In the genomic region with DNA sequence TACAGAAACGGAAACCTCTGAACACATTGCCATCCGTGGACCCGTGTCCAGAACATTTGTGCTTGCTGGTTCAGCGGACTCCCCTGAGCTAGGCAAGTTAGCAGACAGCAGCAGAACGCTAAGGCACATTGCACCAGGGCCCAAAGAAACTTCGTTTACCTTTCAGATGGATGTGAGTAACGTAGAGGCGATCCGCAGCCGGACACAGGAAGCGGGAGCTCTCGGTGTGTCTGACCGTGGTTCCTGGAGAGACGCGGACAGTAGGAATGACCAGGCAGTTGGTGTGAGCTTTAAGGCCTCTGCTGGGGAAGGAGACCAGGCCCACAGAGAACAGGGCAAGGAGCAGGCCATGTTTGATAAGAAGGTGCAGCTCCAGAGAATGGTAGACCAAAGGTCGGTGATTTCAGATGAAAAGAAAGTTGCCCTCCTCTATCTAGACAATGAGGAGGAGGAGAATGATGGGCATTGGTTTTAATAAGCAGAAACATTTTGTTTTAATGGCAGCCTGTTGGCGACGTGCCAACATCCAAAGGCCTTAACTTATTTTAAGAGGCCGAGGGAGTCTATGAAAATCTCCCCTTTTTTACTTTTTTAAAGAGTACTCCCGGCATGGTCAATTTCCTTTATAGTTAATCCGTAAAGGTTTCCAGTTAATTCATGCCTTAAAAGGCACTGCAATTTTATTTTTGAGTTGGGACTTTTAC, we compare ENCODE assay signal across 21 cellular contexts. TPM values are rescaled to one million over a fixed set of nuclear protein-coding genes. Genes with fewer than 3 reads are reported as not detected.
DNase-seq lines count a peak whose midpoint lies in the region; ATAC-seq, FAIRE-seq and TF ChIP-seq lines count a peak whose summit lies in the region.
"Had no signal": no experiment of that assay in that cellular context is flagged by ENCODE, and none has a peak within 500 bp of the region (broad histone marks: within the 10 kb centered on the region; RNA-seq: fewer than 3 reads in every experiment).

No MANE protein-coding gene starts in this region.

- no peak overlapping the region for H2BK120ac ChIP-seq in IMR-90 (ENCODE audit: low read depth, low read length)

- H4K5ac ChIP-seq in IMR-90 (ENCODE audit: low read depth, low read length), result no peak overlapping the region

- H3K79me2 ChIP-seq in K562 (ENCODE audit: control insufficient read depth, insufficient read depth, low read length), result no peaks in the 10 kb centered on the region
- no peaks in the 10 kb centered on the region for H3K79me2 ChIP-seq in GM23338 (replicated peaks; ENCODE audit: insufficient read depth)

- DNase-seq in IMR-90, result no peak
- DNase-seq in K562 (ENCODE audit: extremely low read depth in 1 of 4, low spot score in 3 of 4), result no peak
- DNase-seq in left lobe of liver (ENCODE audit: low spot score), result peak; percentile 32
- peak; percentile 68 for DNase-seq in sigmoid colon
- DNase-seq in NCI-H69 (lab: John Stamatoyannopoulos, UW), result no peak
- no peak for DNase-seq in GM23338 (ENCODE audit: low spot score)
- DNase-seq in NCI-H1105 treated with DMSO at 0.1 percent for 48 hours (lab: John Stamatoyannopoulos, UW), result no peak
- DNase-seq: ACHN; CD4-positive, alpha-beta T cell; DMS79 treated with DMSO at 0.1 percent for 48 hours; HCEC 1CT; MG63; NCI-H1092 treated with DMSO at 0.1 percent for 48 hours; NCI-H187; NCI-H524; RPMI8226 had no signal

- H3K27me3 Mint-ChIP-seq in GM23338 (ENCODE audit: insufficient read depth, low read depth, poor library complexity), result no peaks in the 10 kb centered on the region
- H3K27me3 Mint-ChIP-seq: CD4-positive, alpha-beta T cell had no signal

- peaks cover 16% of the 10 kb centered on the region for H3K36me3 ChIP-seq in IMR-90 (ENCODE audit: control insufficient read depth, insufficient read depth, low read length)
- H3K36me3 ChIP-seq in K562 (ENCODE audit: control insufficient read depth, insufficient read depth, low read length), result no peaks in the 10 kb centered on the region
- H3K36me3 ChIP-seq in sigmoid colon, result peaks cover 37 to 98% (median 63%) of the 10 kb centered on the region in 4 donors
- H3K36me3 ChIP-seq in GM23338 (ENCODE audit: insufficient read depth), result no peaks in the 10 kb centered on the region

- no peak overlapping the region for H3K4me3 ChIP-seq in IMR-90 (ENCODE audit: insufficient read depth, low read depth, low read length)
- H3K4me3 ChIP-seq in K562, result no peak overlapping the region
- H3K4me3 ChIP-seq in sigmoid colon, result peak overlapping the region in 1 of 4 donors; percentile 6
- no peak overlapping the region for H3K4me3 ChIP-seq in GM23338
- H3K4me3 ChIP-seq: MG63 had no signal

- CTCF ChIA-PET in IMR-90 (lab: Yijun Ruan, JAX) (no interaction called here), K562 (lab: Yijun Ruan, JAX; ENCODE audit: low intra/inter-chr PET ratio) (interaction anchor here (0.6 kb wide), 1 partner anchor 152 kb away, joined by 3 read pairs; no protein-coding TSS in a partner anchor)

- TF ChIP-seq CTCF in IMR-90 (conservative IDR thresholded peaks at IDR 0.05; ENCODE audit: low read depth, low read length), result no peak
- TF ChIP-seq CTCF in K562 (IDR thresholded peaks at IDR 0.05 in 2 of 3, conservative IDR thresholded peaks at IDR 0.05 in 1 of 3; ENCODE audit: insufficient read depth in 2 of 3, low read depth in 1 of 3, low read length in 3 of 3), result no peak
- no peak for TF ChIP-seq CTCF in sigmoid colon (IDR thresholded peaks at IDR 0.05)
- no peak for TF ChIP-seq CTCF in GM23338 (conservative IDR thresholded peaks at IDR 0.05; ENCODE audit: low read depth in 2 of 2)

- no peak overlapping the region for H2BK5ac ChIP-seq in IMR-90 (ENCODE audit: low read depth, low read length, poor library complexity, severe bottlenecking)

- TF ChIP-seq EP300 in K562 (IDR thresholded peaks at IDR 0.05; ENCODE audit: low read length), result no peak
- TF ChIP-seq EP300 in sigmoid colon (IDR thresholded peaks at IDR 0.05), result no peak

- TF ChIP-seq POLR2A in IMR-90 (IDR thresholded peaks at IDR 0.05; ENCODE audit: low read depth, low read length) (no peak), K562 (conservative IDR thresholded peaks at IDR 0.05) (no peak), sigmoid colon (IDR thresholded peaks at IDR 0.05) (no peak)

- no peak overlapping the region for H4K91ac ChIP-seq in IMR-90 (ENCODE audit: insufficient read depth, low read depth, low read length)

- POLR2A ChIA-PET in IMR-90 (lab: Charles Lee; ENCODE audit: unreplicated experiment), result no interaction called here
- POLR2A ChIA-PET in K562 (lab: Yijun Ruan, JAX), result no interaction called here

- H3K9ac ChIP-seq in IMR-90 (ENCODE audit: low read depth, low read length) (no peak overlapping the region), K562 (ENCODE audit: insufficient read depth in 1 of 2, low read depth in 2 of 2, low read length in 2 of 2) (no peak overlapping the region)
- H3K9ac ChIP-seq: KMS-11 had no signal

- H2AFZ ChIP-seq in IMR-90 (replicated peaks; ENCODE audit: low read length, poor library complexity) (no peak overlapping the region), K562 (ENCODE audit: low read depth, low read length) (no peak overlapping the region), GM23338 (no peak overlapping the region)

- H3K36me3 Mint-ChIP-seq in GM23338 (ENCODE audit: low read depth), result peaks cover 14% of the 10 kb centered on the region

- H3K14ac ChIP-seq in IMR-90 (replicated peaks; ENCODE audit: low read depth, low read length), result no peak overlapping the region

- H3K9me3 ChIP-seq in IMR-90 (ENCODE audit: control insufficient read depth, insufficient read depth, low read length), result no peaks in the 10 kb centered on the region
- no peaks in the 10 kb centered on the region for H3K9me3 ChIP-seq in K562 (replicated peaks; ENCODE audit: control insufficient read depth, insufficient read depth, low read depth, low read length)
- H3K9me3 ChIP-seq in sigmoid colon, result no peaks in the 10 kb centered on the region
- H3K9me3 ChIP-seq: MG63 had no signal

- H2AK5ac ChIP-seq in IMR-90 (ENCODE audit: low read depth, low read length), result peak overlapping the region; percentile 44; the same call in 1 of the 2 replicates

- H3K4me2 ChIP-seq in IMR-90 (ENCODE audit: low read depth, low read length) (no peak overlapping the region), K562 (ENCODE audit: insufficient read depth, low read length) (no peak overlapping the region), GM23338 (no peak overlapping the region)
- H3K4me2 ChIP-seq: KMS-11 had no signal

- no peaks in the 10 kb centered on the region for H3F3A ChIP-seq in GM23338 (replicated peaks; ENCODE audit: low read depth)

- H3K4ac ChIP-seq in IMR-90 (ENCODE audit: low read depth, low read length), result no peak overlapping the region

- H3K9me1 ChIP-seq in IMR-90 (ENCODE audit: insufficient read depth, low read length) (peaks cover 26% of the 10 kb centered on the region), K562 (ENCODE audit: control insufficient read depth, insufficient read depth, low read length) (no peaks in the 10 kb centered on the region)

- in situ Hi-C loops in IMR-90 (cut with MboI; ENCODE audit: low sequenced_read_pairs) (no loop called here), K562 (cut with MboI) (no loop called here)

- no peak overlapping the region for H3K23ac ChIP-seq in IMR-90 (ENCODE audit: low read depth, low read length)

- TF ChIP-seq RAD21 in IMR-90 (IDR thresholded peaks at IDR 0.05; ENCODE audit: low read length) (no peak), K562 (CRISPR knock-in tag; conservative IDR thresholded peaks at IDR 0.05 in 1 of 2, IDR thresholded peaks at IDR 0.05 in 1 of 2) (no peak)

- H2BK20ac ChIP-seq in IMR-90 (ENCODE audit: low read depth, low read length), result no peak overlapping the region

- no peak for FAIRE-seq in K562 (lab: Jason Lieb, UNC)
- FAIRE-seq: D721Med, GM12891 had no signal

- H3K79me1 ChIP-seq in IMR-90 (ENCODE audit: low read depth in 1 of 2, low read length in 2 of 2), result peaks cover 0 to 28% of the 10 kb centered on the region in 2 experiments; a peak in 2 of 4 replicates

- H3K56ac ChIP-seq in IMR-90 (ENCODE audit: extremely low read depth, insufficient read depth, low read length), result no peak overlapping the region

- no peak overlapping the region for H4K8ac ChIP-seq in IMR-90 (ENCODE audit: low read depth in 2 of 2, low read length in 2 of 2)

- no peak overlapping the region for H2AK9ac ChIP-seq in IMR-90 (replicated peaks; ENCODE audit: low read depth, low read length, poor library complexity)

- no peak overlapping the region for H2BK15ac ChIP-seq in IMR-90 (ENCODE audit: low read depth, low read length)

- BruUV-seq in IMR-90 (replicated peaks; lab: Mats Ljungman, UMichigan) (no TSS peak), K562 (replicated peaks; lab: Mats Ljungman, UMichigan) (no TSS peak)

- no peaks in the 10 kb centered on the region for H3K9me3 Mint-ChIP-seq in GM23338
- H3K9me3 Mint-ChIP-seq: CD4-positive, alpha-beta T cell had no signal

- dilution Hi-C loops in IMR-90 (cut with HindIII; ENCODE audit: low sequenced_read_pairs, unreplicated experiment), result no loop called here

- H3K27ac ChIP-seq in IMR-90 (ENCODE audit: insufficient read depth, low read length), result no peak overlapping the region
- no peak overlapping the region for H3K27ac ChIP-seq in K562 (ENCODE audit: extremely low read depth, low read depth, low read length)
- peak overlapping the region; percentile 90 to 100 (median 96) for H3K27ac ChIP-seq in sigmoid colon
- no peak overlapping the region for H3K27ac ChIP-seq in GM23338 (ENCODE audit: low read depth)
- H3K27ac ChIP-seq: KMS-11 had no signal

- H3K27me3 ChIP-seq in IMR-90 (ENCODE audit: control insufficient read depth, insufficient read depth, low read length) (no peaks in the 10 kb centered on the region), K562 (ENCODE audit: control insufficient read depth in 2 of 2, insufficient read depth in 2 of 2, low read length in 2 of 2) (peaks cover 31 to 63% of the 10 kb centered on the region in 2 experiments), sigmoid colon (no peaks in the 10 kb centered on the region), GM23338 (ENCODE audit: insufficient read depth) (no peaks in the 10 kb centered on the region)
- H3K27me3 ChIP-seq: MG63 had no signal

- peaks cover 8% of the 10 kb centered on the region for H3K4me1 Mint-ChIP-seq in GM23338

- H3K18ac ChIP-seq in IMR-90 (ENCODE audit: low read depth, low read length), result no peak overlapping the region

- H4K20me1 ChIP-seq in IMR-90 (ENCODE audit: insufficient read depth, low read length) (peaks cover 4% of the 10 kb centered on the region; the same call in 1 of the 2 replicates), K562 (replicated peaks; ENCODE audit: control insufficient read depth, insufficient read depth, low read length) (no peaks in the 10 kb centered on the region; the same call in 1 of the 2 replicates), GM23338 (replicated peaks; ENCODE audit: insufficient read depth) (no peaks in the 10 kb centered on the region)

- H3K9me2 ChIP-seq in GM23338 (ENCODE audit: insufficient read depth), result no peaks in the 10 kb centered on the region

- intact Hi-C loops in IMR-90 (cut with micrococcal nuclease), result no loop called here
- intact Hi-C loops in K562 (cut with micrococcal nuclease), result no loop called here
- intact Hi-C loops in sigmoid colon (cut with DNase I), result loop anchor here (5.0 kb wide), 1 partner anchor 35 kb away; no protein-coding TSS in a partner anchor

- 95% methylated on average over 13 of the region's 21 CpGs; no CpG with 5 or more reads in 1 of the 2 experiments for WGBS in IMR-90 (ENCODE audit: extremely low coverage in 2 of 2, insufficient read length in 1 of 2), 2 experiments
- WGBS in K562 (ENCODE audit: insufficient coverage, low coverage, missing lambda C conversion rate), result 19% methylated on average over 21 of the region's 21 CpGs
- 92% methylated on average over 21 of the region's 21 CpGs for WGBS in sigmoid colon, 2 donors

- ATAC-seq in IMR-90 (ENCODE audit: low read depth), result no peak
- ATAC-seq in K562, result no peak
- ATAC-seq in left lobe of liver, result no peak
- ATAC-seq in GM23338, result no peak
- ATAC-seq in HG03025 (IDR thresholded peaks at IDR 0.05; ENCODE audit: low FRiP score, unreplicated experiment), result no peak

- H3K4me3 Mint-ChIP-seq in GM23338, result no peak overlapping the region
- H3K4me3 Mint-ChIP-seq: B cell; CD4-positive, alpha-beta T cell had no signal

- H3K27ac Mint-ChIP-seq in GM23338, result no peak overlapping the region
- H3K27ac Mint-ChIP-seq: B cell; CD4-positive, alpha-beta T cell had no signal

- peaks cover 5% of the 10 kb centered on the region for H3K4me1 ChIP-seq in IMR-90 (ENCODE audit: control insufficient read depth, insufficient read depth, low read length)
- no peaks in the 10 kb centered on the region; a peak in 1 of 5 replicates for H3K4me1 ChIP-seq in K562 (replicated peaks in 1 of 2; ENCODE audit: control insufficient read depth in 2 of 2, insufficient read depth in 2 of 2, low read length in 2 of 2)
- H3K4me1 ChIP-seq in sigmoid colon, result peaks cover 0 to 91% (median 87%) of the 10 kb centered on the region in 4 donors
- no peaks in the 10 kb centered on the region for H3K4me1 ChIP-seq in GM23338 (ENCODE audit: insufficient read depth)

RNA-seq across cellular contexts. Expression of a gene that starts 27.9 kb away (rescaled TPM):
- total RNA-seq in IMR-90 (2012; rRNA removed), result 3.4 and 5.0 TPM in 2 replicates
- 1.9 and 2.1 TPM in 2 replicates for polyA plus RNA-seq in IMR-90 (2012; rRNA removed)
- polyA plus RNA-seq in IMR-90 (2012; cell fraction: cytosol; rRNA removed), result 0.81 and 0.86 TPM in 2 replicates
- 3.0 and 8.1 TPM in 2 replicates for polyA plus RNA-seq in IMR-90 (2012; cell fraction: nucleus; rRNA removed; ENCODE audit: low replicate concordance)
- total RNA-seq in K562 (2011; cell fraction: chromatin; rRNA removed; ENCODE audit: low replicate concordance), result 0.11 and 0.16 TPM in 2 replicates
- total RNA-seq in K562 (2011; cell fraction: nucleolus; rRNA removed), result 0.13 and 0.17 TPM in 2 replicates
- 0.22 and 0.23 TPM in 2 replicates for total RNA-seq in K562 (2011; cell fraction: nucleoplasm; rRNA removed)
- total RNA-seq in K562 (2014; rRNA removed), result 0.09 and 0.12 TPM in 2 replicates
- 0.16 and 0.18 TPM in 2 replicates for total RNA-seq in K562 (2014; rRNA removed; fragmentation: Illumina TruSeq; extraction: Trizol)
- total RNA-seq in K562 (2015; rRNA removed; fragmentation: Illumina TruSeq; extraction: Trizol), result 0.30 and 0.33 TPM in 2 replicates
- total RNA-seq in K562 (2021), result 0.18 TPM in 2 replicates
- polyA plus RNA-seq in K562 (2011; rRNA removed), result 0.08 TPM in 1 of 2 replicates, not detected in the other
- polyA plus RNA-seq in K562 (2011; cell fraction: cytosol; rRNA removed), result 0.01 and 0.06 TPM in 2 replicates
- polyA plus RNA-seq in K562 (2011; cell fraction: nucleus; rRNA removed), result 0.06 and 0.58 TPM in 2 replicates
- 0.27 and 0.43 TPM in 2 replicates for polyA plus RNA-seq in K562 (2012)
- 0.13 and 0.21 TPM in 2 replicates for polyA plus RNA-seq in K562 (2014; fragmentation: Illumina TruSeq; extraction: Trizol)
- polyA plus RNA-seq in K562 (2014; fragmentation: Nextera tagmentation; extraction: Ambion mirVana), result under 1 TPM; 0.01 TPM
- 0.18 and 0.42 TPM in 2 replicates for polyA plus RNA-seq in K562 (2014; rRNA removed)
- polyA minus RNA-seq in K562 (2011; rRNA and poly(A)+ RNA removed), result 0.04 TPM in 1 of 2 replicates, not detected in the other
- 0.10 and 0.36 TPM in 2 replicates for polyA minus RNA-seq in K562 (2011; cell fraction: cytosol; rRNA and poly(A)+ RNA removed)
- polyA minus RNA-seq in K562 (2011; cell fraction: nucleus; rRNA and poly(A)+ RNA removed), result 0.13 TPM in 1 of 2 replicates, not detected in the other
- 3.8 TPM for total RNA-seq in left lobe of liver
- 1,000 to 10,000 TPM in 3 of 4 donors, 100 to 1,000 TPM in 1; 731 to 1,357 (median 1,117) TPM for total RNA-seq in sigmoid colon
- 10 to 100 TPM in 1 of 3 donors, 1 to 10 TPM in 1, under 1 TPM in 1; 0.69 to 31.9 (median 9.0) TPM for polyA plus RNA-seq in sigmoid colon
- 2.9 and 3.5 TPM in 2 replicates for total RNA-seq in GM23338 (2014; rRNA removed; shearing (Covaris generic))
- polyA plus RNA-seq in GM23338 (2016; fragmentation: Nextera tagmentation; extraction: Ambion mirVana), result 0.73 and 0.74 TPM in 2 replicates

Comparison
In these comparisons a context has a peak if more than half of its experiments do, and no peak if none do; other contexts are left out.
1. DNase-seq: peak in left lobe of liver (single experiment) and sigmoid colon (single experiment); none in IMR-90 (single experiment), K562 (0 of 4), NCI-H69 (single experiment), GM23338 (single experiment) and NCI-H1105 treated with DMSO at 0.1 percent for 48 hours (single experiment).
2. H3K27ac ChIP-seq: peak in sigmoid colon (4 of 4); none in IMR-90 (single experiment), K562 (single experiment) and GM23338 (single experiment).
3. RNA of a gene that starts 27.9 kb away (total RNA-seq): 731 to 1,357 TPM in sigmoid colon; 3.8 TPM in left lobe of liver (single experiment), 2.9 to 3.5 TPM in GM23338, 3.4 to 5.0 TPM in IMR-90 and 0.09 to 0.33 TPM in K562; every median in the first group is over 100 times any median in the second.